Comparison of ENCODE assay signal across 23 cellular contexts in the genomic region with DNA sequence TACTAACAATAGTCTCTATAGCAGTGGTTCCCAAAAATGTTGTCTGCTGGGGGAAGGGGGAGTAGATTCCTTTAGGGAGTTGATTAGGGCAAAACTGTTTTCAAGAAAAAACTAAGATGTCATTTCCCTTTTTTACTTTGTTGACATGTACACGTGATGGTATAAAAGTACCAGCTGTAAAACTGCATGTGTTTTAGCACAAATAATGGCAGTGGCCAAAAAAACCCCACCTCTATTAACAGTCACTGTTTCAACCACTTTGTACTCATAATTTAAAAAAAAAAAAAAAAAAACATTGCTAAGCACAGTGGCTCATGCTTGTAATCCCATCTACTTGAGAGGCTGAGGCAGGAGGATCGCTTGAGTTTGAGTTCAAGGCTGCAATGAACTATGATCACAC.
DNase-seq lines count a peak whose midpoint lies in the region; ATAC-seq and TF ChIP-seq lines count a peak whose summit lies in the region.
"Had no signal": no experiment of that assay in that cellular context is flagged by ENCODE, and none has a peak within 500 bp of the region (broad histone marks: within the 10 kb centered on the region; RNA-seq: fewer than 3 reads in every experiment).

No MANE protein-coding gene starts in this region.

- H3K36me3 Mint-ChIP-seq in stimulated activated naive B cell treated with anti-CD40 and anti-IgM and Interleukin-4, amounts not matched to agents 10 μg/mL and 1 μg/mL and 100 μg/mL, for 72 hours: peaks cover 12 to 31% of the 10 kb centered on the region in 2 donors

- CTCF ChIA-PET in HEK293 (lab: Yijun Ruan, JAX): interaction anchor here (0.6 kb wide), 1 partner anchor 111 kb away, joined by 3 read pairs; no protein-coding TSS in a partner anchor

- H3K4me3 Mint-ChIP-seq in stimulated activated naive B cell treated with anti-CD40 and anti-IgM and Interleukin-4, amounts not matched to agents 10 μg/mL and 1 μg/mL and 100 μg/mL, for 72 hours: no peak overlapping the region
- H3K4me3 Mint-ChIP-seq: activated naive CD4-positive, alpha-beta T cell treated with anti-CD3 and anti-CD28 coated beads, Interleukin-2, amount 10 ng/mL, durations not matched to agents 7 days and 5 days; CD4-positive, CD25-positive, alpha-beta regulatory T cell; neural crest cell; stimulated activated naive CD8-positive, alpha-beta T cell treated with anti-CD3 and anti-CD28 coated beads, Interleukin-15, Interleukin-2, amounts not matched to agents 100 ng/mL and 50 ng/mL, for 24 hours had no signal

- H3K27me3 ChIP-seq in right atrium auricular region: no peaks in the 10 kb centered on the region
- no peaks in the 10 kb centered on the region for H3K27me3 ChIP-seq in spleen (replicated peaks in 1 of 7)
- H3K27me3 ChIP-seq: upper lobe of left lung had no signal

- POLR2A ChIA-PET in HEK293 (lab: Yijun Ruan, JAX): no interaction called here

- H3K4me1 Mint-ChIP-seq in stimulated activated naive B cell treated with anti-CD40 and anti-IgM and Interleukin-4, amounts not matched to agents 10 μg/mL and 1 μg/mL and 100 μg/mL, for 72 hours: peaks cover 16 to 49% of the 10 kb centered on the region in 2 donors

- ATAC-seq in left ventricle myocardium superior: peak; percentile 21
- peak; percentile 45 for ATAC-seq in HG03196 (IDR thresholded peaks at IDR 0.05; ENCODE audit: unreplicated experiment)
- ATAC-seq in stimulated activated naive B cell treated with anti-CD40 and anti-IgM and Interleukin-4, amounts not matched to agents 10 μg/mL and 1 μg/mL and 100 μg/mL, for 72 hours (replicated peaks): peak; percentile 67 to 70
- ATAC-seq in GM19395 (IDR thresholded peaks at IDR 0.05; ENCODE audit: unreplicated experiment): no peak

- DNase-seq in left ventricle myocardium superior (no peak), right atrium auricular region (ENCODE audit: low spot score) (no peak), spleen (no peak), KG1 (lab: John Stamatoyannopoulos, UW) (no peak)
- DNase-seq in stimulated activated naive B cell treated with anti-CD40 and anti-IgM and Interleukin-4, amounts not matched to agents 10 μg/mL and 1 μg/mL and 100 μg/mL, for 72 hours: no peak
- DNase-seq: activated CD4-positive, alpha-beta T cell treated with anti-CD3 and anti-CD28 coated beads, Interleukin-2, amount 50 U/mL, for 1 hour; activated naive CD4-positive, alpha-beta T cell treated with anti-CD3 and anti-CD28 coated beads, Interleukin-2, amount 10 ng/mL, durations not matched to agents 7 days and 5 days; CD4-positive, CD25-positive, alpha-beta regulatory T cell; DMS153; hypothalamus; kidney glomerular epithelial cell; NCI-H1092 treated with DMSO at 0.1 percent for 48 hours; NCI-H2107; NCI-H526; PC-9; upper lobe of left lung had no signal

- H3K36me3 ChIP-seq in right atrium auricular region (no peaks in the 10 kb centered on the region), HEK293 (ENCODE audit: control insufficient read depth in 2 of 2, insufficient read depth in 1 of 2, low read length in 2 of 2) (peaks cover 4 to 11% of the 10 kb centered on the region in 2 experiments; a peak in 2 of 3 replicates), spleen (peaks cover 0 to 46% (median 5%) of the 10 kb centered on the region in 6 donors)

- H3K4me3 ChIP-seq in right atrium auricular region (no peak overlapping the region), HEK293 (ENCODE audit: low read depth, low read length) (no peak overlapping the region), spleen (no peak overlapping the region)
- H3K4me3 ChIP-seq: HAP-1, PC-9, upper lobe of left lung had no signal

- TF ChIP-seq CTCF in right atrium auricular region (IDR thresholded peaks at IDR 0.05): no peak
- no peak for TF ChIP-seq CTCF in HEK293 (tag by site-specific recombination; IDR thresholded peaks at IDR 0.05)
- TF ChIP-seq CTCF in spleen (IDR thresholded peaks at IDR 0.05 in 8 of 11, conservative IDR thresholded peaks at IDR 0.05 in 3 of 11): no peak

- intact Hi-C loops in left ventricle myocardium superior (cut with micrococcal nuclease) (no loop called here), spleen (cut with DNase I; ENCODE audit: low total_unique reads) (no loop called here)

- H3K4me1 ChIP-seq in right atrium auricular region: no peaks in the 10 kb centered on the region
- no peaks in the 10 kb centered on the region for H3K4me1 ChIP-seq in HEK293 (ENCODE audit: control insufficient read depth, insufficient read depth, low read length)
- peaks cover 0 to 98% (median 44%) of the 10 kb centered on the region in 6 donors for H3K4me1 ChIP-seq in spleen

- H3K27me3 Mint-ChIP-seq in stimulated activated naive B cell treated with anti-CD40 and anti-IgM and Interleukin-4, amounts not matched to agents 10 μg/mL and 1 μg/mL and 100 μg/mL, for 72 hours: no peaks in the 10 kb centered on the region
- H3K27me3 Mint-ChIP-seq: activated naive CD4-positive, alpha-beta T cell treated with anti-CD3 and anti-CD28 coated beads, Interleukin-2, amount 10 ng/mL, durations not matched to agents 7 days and 5 days; CD4-positive, CD25-positive, alpha-beta regulatory T cell; stimulated activated naive CD8-positive, alpha-beta T cell treated with anti-CD3 and anti-CD28 coated beads, Interleukin-15, Interleukin-2, amounts not matched to agents 100 ng/mL and 50 ng/mL, for 24 hours had no signal

- no peak for TF ChIP-seq POLR2A in spleen (IDR thresholded peaks at IDR 0.05)

- H3K27ac Mint-ChIP-seq in stimulated activated naive B cell treated with anti-CD40 and anti-IgM and Interleukin-4, amounts not matched to agents 10 μg/mL and 1 μg/mL and 100 μg/mL, for 72 hours: no peak overlapping the region
- H3K27ac Mint-ChIP-seq: activated naive CD4-positive, alpha-beta T cell treated with anti-CD3 and anti-CD28 coated beads, Interleukin-2, amount 10 ng/mL, durations not matched to agents 7 days and 5 days; stimulated activated naive CD8-positive, alpha-beta T cell treated with anti-CD3 and anti-CD28 coated beads, Interleukin-15, Interleukin-2, amounts not matched to agents 100 ng/mL and 50 ng/mL, for 24 hours had no signal

- H3K27ac ChIP-seq in right atrium auricular region (no peak overlapping the region), HEK293 (ENCODE audit: extremely low read depth, low read depth, low read length) (no peak overlapping the region), spleen (peak overlapping the region in 3 of 8 donors; percentile 29 to 75 (median 36))
- H3K27ac ChIP-seq: KMS-11, PC-9, upper lobe of left lung had no signal

- H3K9me3 Mint-ChIP-seq in stimulated activated naive B cell treated with anti-CD40 and anti-IgM and Interleukin-4, amounts not matched to agents 10 μg/mL and 1 μg/mL and 100 μg/mL, for 72 hours: no peaks in the 10 kb centered on the region
- H3K9me3 Mint-ChIP-seq: activated naive CD4-positive, alpha-beta T cell treated with anti-CD3 and anti-CD28 coated beads, Interleukin-2, amount 10 ng/mL, durations not matched to agents 7 days and 5 days; neural crest cell; stimulated activated naive CD8-positive, alpha-beta T cell treated with anti-CD3 and anti-CD28 coated beads, Interleukin-15, Interleukin-2, amounts not matched to agents 100 ng/mL and 50 ng/mL, for 24 hours had no signal

- 59 to 64% (median 62%) methylated on average over 2 of the region's 2 CpGs for WGBS in spleen, 5 donors

- H3K9me3 ChIP-seq in right atrium auricular region (no peaks in the 10 kb centered on the region), HEK293 (ENCODE audit: control insufficient read depth, insufficient read depth, low read depth, low read length) (no peaks in the 10 kb centered on the region), spleen (no peaks in the 10 kb centered on the region)
- H3K9me3 ChIP-seq: HAP-1, upper lobe of left lung had no signal

TF ChIP-seq in HEK293, 187 proteins besides CTCF, POLR2A, EP300 and RAD21:
- TF ChIP-seq ZFHX2 (tag by site-specific recombination; conservative IDR thresholded peaks at IDR 0.05) (no peak), ZNF121 (tag by site-specific recombination; IDR thresholded peaks at IDR 0.05) (0 out of 2 replicates have a peak, but pooled peaks have one; percentile 9)
